In genomic region chr13:33285420-33286124, GRCh38 we compare ENCODE assay signal across 2 cellular contexts.
TF ChIP-seq lines count a peak whose summit lies in the region.

Gene STARD13, minus strand, starts transcription at chr13:33285755. Its CDS starts 117 bp downstream, at chr13:33285638.

TF ChIP-seq in H1, 55 proteins besides CTCF, POLR2A, EP300 and RAD21:
- TF ChIP-seq CHD2 (IDR thresholded peaks at IDR 0.05; ENCODE audit: low read length) (0 out of 2 replicates have a peak, but pooled peaks have one; percentile 19), BACH1 (IDR thresholded peaks at IDR 0.05; ENCODE audit: low read length) (no peak), FOSL1 (IDR thresholded peaks at IDR 0.05; ENCODE audit: insufficient read depth, low read depth, low read length) (no peak), ZNF274 (IDR thresholded peaks at IDR 0.05; ENCODE audit: borderline replicate concordance, extremely low read depth, low read length) (no peak), TAF1 (IDR thresholded peaks at IDR 0.05; ENCODE audit: low read depth, low read length) (peak; percentile 80), CTBP2 (IDR thresholded peaks at IDR 0.05; ENCODE audit: borderline replicate concordance, insufficient read depth, insufficient read length, low read length) (no peak), CBX5 (IDR thresholded peaks at IDR 0.05; ENCODE audit: low read depth, low read length) (no peak), TAF7 (optimal IDR thresholded peaks at IDR 0.05; ENCODE audit: borderline replicate concordance, low read depth, low read length) (no peak), SIX5 (IDR thresholded peaks at IDR 0.05; ENCODE audit: low read depth, low read length) (no peak), SP4 (IDR thresholded peaks at IDR 0.05; ENCODE audit: low read length) (no peak), CREB1 (IDR thresholded peaks at IDR 0.05) (0 out of 2 replicates have a peak, but pooled peaks have one; percentile 31), RNF2 (IDR thresholded peaks at IDR 0.05; ENCODE audit: borderline replicate concordance, low read depth, low read length, missing control alignments, poor library complexity, severe bottlenecking) (no peak), NRF1 (IDR thresholded peaks at IDR 0.05; ENCODE audit: low read depth, low read length) (no peak), CEBPB (IDR thresholded peaks at IDR 0.05; ENCODE audit: low read depth, low read length) (no peak), EZH2 (IDR thresholded peaks at IDR 0.05; ENCODE audit: low read depth, low read length, severe bottlenecking) (no peak), JUND (IDR thresholded peaks at IDR 0.05; ENCODE audit: low read length) (no peak), KDM4A (IDR thresholded peaks at IDR 0.05; ENCODE audit: low read depth, low read length, severe bottlenecking) (peak; percentile 44), MAFK (IDR thresholded peaks at IDR 0.05; ENCODE audit: low read depth, low read length) (no peak), ASH2L (IDR thresholded peaks at IDR 0.05; ENCODE audit: low read length) (no peak), GTF2F1 (IDR thresholded peaks at IDR 0.05; ENCODE audit: borderline replicate concordance, low read depth, low read length) (no peak), EGR1 (IDR thresholded peaks at IDR 0.05; ENCODE audit: borderline replicate concordance, low read depth, low read length) (no peak), CBX8 (IDR thresholded peaks at IDR 0.05; ENCODE audit: borderline replicate concordance, low read depth, low read length) (no peak), TCF12 (IDR thresholded peaks at IDR 0.05; ENCODE audit: low read depth, low read length) (no peak), BRCA1 (IDR thresholded peaks at IDR 0.05; ENCODE audit: low read depth, low read length) (no peak), HDAC2 (IDR thresholded peaks at IDR 0.05; ENCODE audit: borderline replicate concordance in 1 of 2, low read depth in 2 of 2, low read length in 2 of 2) (no peak), PHF8 (conservative IDR thresholded peaks at IDR 0.05; ENCODE audit: low read depth, low read length) (0 out of 2 replicates have a peak, but pooled peaks have one; percentile 30), POLR2AphosphoS5 (IDR thresholded peaks at IDR 0.05; ENCODE audit: low read depth, low read length) (peak; percentile 54; the same call in 1 of the 2 replicates), SP1 (IDR thresholded peaks at IDR 0.05; ENCODE audit: low read depth, low read length) (0 out of 2 replicates have a peak, but pooled peaks have one; percentile 16), YY1 (IDR thresholded peaks at IDR 0.05; ENCODE audit: low read depth, low read length) (no peak), POU5F1 (IDR thresholded peaks at IDR 0.05; ENCODE audit: low read depth, low read length) (no peak), JUN (IDR thresholded peaks at IDR 0.05; ENCODE audit: low read depth, low read length) (no peak), TEAD4 (IDR thresholded peaks at IDR 0.05; ENCODE audit: low read depth, low read length) (0 out of 2 replicates have a peak, but pooled peaks have one; percentile 43), RXRA (IDR thresholded peaks at IDR 0.05; ENCODE audit: insufficient read depth, low read depth, low read length) (no peak), GABPA (IDR thresholded peaks at IDR 0.05; ENCODE audit: borderline replicate concordance, insufficient read depth, low read length) (no peak), CHD1 (IDR thresholded peaks at IDR 0.05; ENCODE audit: low read depth, low read length) (no peak), HDAC6 (IDR thresholded peaks at IDR 0.05; ENCODE audit: low read depth, low read length) (no peak), ATF2 (IDR thresholded peaks at IDR 0.05; ENCODE audit: low read length) (0 out of 2 replicates have a peak, but pooled peaks have one; percentile 28)
- TF ChIP-seq, protein P1, sequence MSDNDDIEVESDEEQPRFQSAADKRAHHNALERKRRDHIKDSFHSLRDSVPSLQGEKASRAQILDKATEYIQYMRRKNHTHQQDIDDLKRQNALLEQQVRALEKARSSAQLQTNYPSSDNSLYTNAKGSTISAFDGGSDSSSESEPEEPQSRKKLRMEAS (IDR thresholded peaks at IDR 0.05), result peak; percentile 58
- TF ChIP-seq, protein P2, sequence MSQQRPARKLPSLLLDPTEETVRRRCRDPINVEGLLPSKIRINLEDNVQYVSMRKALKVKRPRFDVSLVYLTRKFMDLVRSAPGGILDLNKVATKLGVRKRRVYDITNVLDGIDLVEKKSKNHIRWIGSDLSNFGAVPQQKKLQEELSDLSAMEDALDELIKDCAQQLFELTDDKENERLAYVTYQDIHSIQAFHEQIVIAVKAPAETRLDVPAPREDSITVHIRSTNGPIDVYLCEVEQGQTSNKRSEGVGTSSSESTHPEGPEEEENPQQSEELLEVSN (IDR thresholded peaks at IDR 0.05), result peak; percentile 42; the same call in 1 of the 2 replicates
- TF ChIP-seq, protein P3, sequence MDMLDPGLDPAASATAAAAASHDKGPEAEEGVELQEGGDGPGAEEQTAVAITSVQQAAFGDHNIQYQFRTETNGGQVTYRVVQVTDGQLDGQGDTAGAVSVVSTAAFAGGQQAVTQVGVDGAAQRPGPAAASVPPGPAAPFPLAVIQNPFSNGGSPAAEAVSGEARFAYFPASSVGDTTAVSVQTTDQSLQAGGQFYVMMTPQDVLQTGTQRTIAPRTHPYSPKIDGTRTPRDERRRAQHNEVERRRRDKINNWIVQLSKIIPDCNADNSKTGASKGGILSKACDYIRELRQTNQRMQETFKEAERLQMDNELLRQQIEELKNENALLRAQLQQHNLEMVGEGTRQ (IDR thresholded peaks at IDR 0.05; ENCODE audit: low read length), result peak; percentile 96
- TF ChIP-seq, protein P4, sequence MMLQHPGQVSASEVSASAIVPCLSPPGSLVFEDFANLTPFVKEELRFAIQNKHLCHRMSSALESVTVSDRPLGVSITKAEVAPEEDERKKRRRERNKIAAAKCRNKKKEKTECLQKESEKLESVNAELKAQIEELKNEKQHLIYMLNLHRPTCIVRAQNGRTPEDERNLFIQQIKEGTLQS (IDR thresholded peaks at IDR 0.05; ENCODE audit: insufficient read depth, low read depth, low read length), result peak; percentile 92

TF ChIP-seq in HepG2, 621 proteins besides CTCF, POLR2A, EP300 and RAD21 (continues in another document):
- no peak for TF ChIP-seq THAP8 (CRISPR knock-in tag; IDR thresholded peaks at IDR 0.05; ENCODE audit: borderline replicate concordance)
- TF ChIP-seq ZSCAN25 (CRISPR knock-in tag; IDR thresholded peaks at IDR 0.05), result no peak
- no peak for TF ChIP-seq KLF9 (CRISPR knock-in tag; IDR thresholded peaks at IDR 0.05; ENCODE audit: low read depth)
- TF ChIP-seq RBM39 (IDR thresholded peaks at IDR 0.05; ENCODE audit: low read depth, low read length, poor library complexity, severe bottlenecking), result no peak
- TF ChIP-seq, protein P5, sequence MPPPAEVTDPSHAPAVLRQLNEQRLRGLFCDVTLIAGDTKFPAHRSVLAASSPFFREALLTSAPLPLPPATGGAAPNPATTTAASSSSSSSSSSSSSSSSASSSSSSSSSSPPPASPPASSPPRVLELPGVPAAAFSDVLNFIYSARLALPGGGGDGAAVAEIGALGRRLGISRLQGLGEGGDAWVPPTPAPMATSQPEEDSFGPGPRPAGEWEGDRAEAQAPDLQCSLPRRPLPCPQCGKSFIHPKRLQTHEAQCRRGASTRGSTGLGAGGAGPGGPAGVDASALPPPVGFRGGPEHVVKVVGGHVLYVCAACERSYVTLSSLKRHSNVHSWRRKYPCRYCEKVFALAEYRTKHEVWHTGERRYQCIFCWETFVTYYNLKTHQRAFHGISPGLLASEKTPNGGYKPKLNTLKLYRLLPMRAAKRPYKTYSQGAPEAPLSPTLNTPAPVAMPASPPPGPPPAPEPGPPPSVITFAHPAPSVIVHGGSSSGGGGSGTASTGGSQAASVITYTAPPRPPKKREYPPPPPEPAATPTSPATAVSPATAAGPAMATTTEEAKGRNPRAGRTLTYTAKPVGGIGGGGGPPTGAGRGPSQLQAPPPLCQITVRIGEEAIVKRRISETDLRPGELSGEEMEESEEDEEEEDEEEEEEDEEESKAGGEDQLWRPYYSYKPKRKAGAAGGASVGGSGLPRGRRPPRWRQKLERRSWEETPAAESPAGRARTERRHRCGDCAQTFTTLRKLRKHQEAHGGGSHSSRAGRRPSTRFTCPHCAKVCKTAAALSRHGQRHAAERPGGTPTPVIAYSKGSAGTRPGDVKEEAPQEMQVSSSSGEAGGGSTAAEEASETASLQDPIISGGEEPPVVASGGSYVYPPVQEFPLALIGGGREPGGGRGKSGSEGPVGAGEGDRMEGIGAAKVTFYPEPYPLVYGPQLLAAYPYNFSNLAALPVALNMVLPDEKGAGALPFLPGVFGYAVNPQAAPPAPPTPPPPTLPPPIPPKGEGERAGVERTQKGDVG (CRISPR knock-in tag; IDR thresholded peaks at IDR 0.05; ENCODE audit: borderline replicate concordance), result no peak
- TF ChIP-seq NCOR1 (IDR thresholded peaks at IDR 0.05; ENCODE audit: borderline replicate concordance, low read length), result no peak
- 0 out of 2 replicates have a peak, but pooled peaks have one; percentile 24 for TF ChIP-seq ZNF800 (CRISPR knock-in tag; IDR thresholded peaks at IDR 0.05)
- no peak for TF ChIP-seq ZNF75D (CRISPR knock-in tag; IDR thresholded peaks at IDR 0.05; ENCODE audit: borderline replicate concordance)
- peak; percentile 70 for TF ChIP-seq ZNF317 (CRISPR knock-in tag; IDR thresholded peaks at IDR 0.05)
- 0 out of 4 replicates have a peak, but pooled peaks of 1 of the 2 experiments have one; percentile 14 for TF ChIP-seq KLF16 (CRISPR knock-in tag; IDR thresholded peaks at IDR 0.05)
- no peak for TF ChIP-seq HES4 (CRISPR knock-in tag; IDR thresholded peaks at IDR 0.05; ENCODE audit: borderline replicate concordance)
- no peak for TF ChIP-seq HNF1B (CRISPR knock-in tag; IDR thresholded peaks at IDR 0.05)
- no peak for TF ChIP-seq ZNF235 (CRISPR knock-in tag; IDR thresholded peaks at IDR 0.05; ENCODE audit: borderline replicate concordance)
- 0 out of 2 replicates have a peak, but pooled peaks have one; percentile 32 for TF ChIP-seq ZBTB20 (CRISPR knock-in tag; IDR thresholded peaks at IDR 0.05; ENCODE audit: borderline replicate concordance, low read depth)
- TF ChIP-seq, protein P6, sequence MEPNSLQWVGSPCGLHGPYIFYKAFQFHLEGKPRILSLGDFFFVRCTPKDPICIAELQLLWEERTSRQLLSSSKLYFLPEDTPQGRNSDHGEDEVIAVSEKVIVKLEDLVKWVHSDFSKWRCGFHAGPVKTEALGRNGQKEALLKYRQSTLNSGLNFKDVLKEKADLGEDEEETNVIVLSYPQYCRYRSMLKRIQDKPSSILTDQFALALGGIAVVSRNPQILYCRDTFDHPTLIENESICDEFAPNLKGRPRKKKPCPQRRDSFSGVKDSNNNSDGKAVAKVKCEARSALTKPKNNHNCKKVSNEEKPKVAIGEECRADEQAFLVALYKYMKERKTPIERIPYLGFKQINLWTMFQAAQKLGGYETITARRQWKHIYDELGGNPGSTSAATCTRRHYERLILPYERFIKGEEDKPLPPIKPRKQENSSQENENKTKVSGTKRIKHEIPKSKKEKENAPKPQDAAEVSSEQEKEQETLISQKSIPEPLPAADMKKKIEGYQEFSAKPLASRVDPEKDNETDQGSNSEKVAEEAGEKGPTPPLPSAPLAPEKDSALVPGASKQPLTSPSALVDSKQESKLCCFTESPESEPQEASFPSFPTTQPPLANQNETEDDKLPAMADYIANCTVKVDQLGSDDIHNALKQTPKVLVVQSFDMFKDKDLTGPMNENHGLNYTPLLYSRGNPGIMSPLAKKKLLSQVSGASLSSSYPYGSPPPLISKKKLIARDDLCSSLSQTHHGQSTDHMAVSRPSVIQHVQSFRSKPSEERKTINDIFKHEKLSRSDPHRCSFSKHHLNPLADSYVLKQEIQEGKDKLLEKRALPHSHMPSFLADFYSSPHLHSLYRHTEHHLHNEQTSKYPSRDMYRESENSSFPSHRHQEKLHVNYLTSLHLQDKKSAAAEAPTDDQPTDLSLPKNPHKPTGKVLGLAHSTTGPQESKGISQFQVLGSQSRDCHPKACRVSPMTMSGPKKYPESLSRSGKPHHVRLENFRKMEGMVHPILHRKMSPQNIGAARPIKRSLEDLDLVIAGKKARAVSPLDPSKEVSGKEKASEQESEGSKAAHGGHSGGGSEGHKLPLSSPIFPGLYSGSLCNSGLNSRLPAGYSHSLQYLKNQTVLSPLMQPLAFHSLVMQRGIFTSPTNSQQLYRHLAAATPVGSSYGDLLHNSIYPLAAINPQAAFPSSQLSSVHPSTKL (CRISPR knock-in tag; IDR thresholded peaks at IDR 0.05), result peak; percentile 22; the same call in 1 of the 2 replicates
- TF ChIP-seq FOXC1 (CRISPR knock-in tag; IDR thresholded peaks at IDR 0.05; ENCODE audit: borderline replicate concordance), result peak; percentile 85; the same call in 1 of the 2 replicates
- peak; percentile 72; the same call in 1 of the 2 replicates for TF ChIP-seq ZNF598 (CRISPR knock-in tag; IDR thresholded peaks at IDR 0.05; ENCODE audit: borderline replicate concordance)
- no peak for TF ChIP-seq HOXA9 (CRISPR knock-in tag; IDR thresholded peaks at IDR 0.05; ENCODE audit: borderline replicate concordance)
- no peak for TF ChIP-seq ZNF546 (CRISPR knock-in tag; conservative IDR thresholded peaks at IDR 0.05)
- no peak for TF ChIP-seq NR0B2 (CRISPR knock-in tag; IDR thresholded peaks at IDR 0.05)
- no peak for TF ChIP-seq ATM (IDR thresholded peaks at IDR 0.05; ENCODE audit: borderline replicate concordance)
- peak; percentile 42 for TF ChIP-seq SPEN (CRISPR knock-in tag; IDR thresholded peaks at IDR 0.05; ENCODE audit: low read depth)
- no peak for TF ChIP-seq KDM1A (CRISPR knock-in tag; IDR thresholded peaks at IDR 0.05)
